Comparison of ENCODE assay signal across 19 cellular contexts in the genomic region with DNA sequence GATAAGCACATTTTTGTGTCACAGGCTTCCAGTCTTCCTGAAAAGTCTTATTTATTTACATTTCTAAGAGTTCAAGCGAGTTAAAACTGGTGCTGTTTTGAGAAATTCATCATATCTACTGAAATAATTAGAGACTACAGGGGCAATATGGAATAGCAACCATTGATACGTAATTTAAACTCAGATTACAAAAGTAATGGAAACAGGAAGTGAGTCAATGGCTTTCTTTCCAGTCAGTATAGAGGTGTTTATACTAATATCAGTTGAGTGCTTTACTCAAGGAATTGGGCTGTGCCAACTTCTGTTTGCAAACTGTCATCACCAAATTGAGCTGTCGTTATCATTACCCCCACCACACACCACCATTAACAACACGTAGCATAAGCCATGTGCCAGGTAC.
DNase-seq lines count a peak whose midpoint lies in the region; FAIRE-seq and TF ChIP-seq lines count a peak whose summit lies in the region.
"Had no signal": no experiment of that assay in that cellular context is flagged by ENCODE, and none has a peak within 500 bp of the region (broad histone marks: within the 10 kb centered on the region; RNA-seq: fewer than 3 reads in every experiment).

No MANE protein-coding gene starts in this region.

- H3K36me3 Mint-ChIP-seq in activated CD4-positive, alpha-beta T cell treated with anti-CD3 and anti-CD28 coated beads, Interleukin-2, amount 10 ng/mL, durations not matched to agents 24 days and 14 days (ENCODE audit: low read depth): no peaks in the 10 kb centered on the region
- H3K36me3 Mint-ChIP-seq: memory B cell had no signal

- no peak overlapping the region for H3K27ac Mint-ChIP-seq in activated CD4-positive, alpha-beta T cell treated with anti-CD3 and anti-CD28 coated beads, Interleukin-2, amount 10 ng/mL, durations not matched to agents 24 days and 14 days
- H3K27ac Mint-ChIP-seq: memory B cell had no signal

- POLR2A ChIA-PET in endothelial cell of umbilical vein (lab: Charles Lee): no interaction called here

- H3K9me3 Mint-ChIP-seq in activated CD4-positive, alpha-beta T cell treated with anti-CD3 and anti-CD28 coated beads, Interleukin-2, amount 10 ng/mL, durations not matched to agents 24 days and 14 days: no peaks in the 10 kb centered on the region
- H3K9me3 Mint-ChIP-seq: central memory CD8-positive, alpha-beta T cell; memory B cell had no signal

- H3K27ac ChIP-seq in endothelial cell of umbilical vein (ENCODE audit: insufficient read depth, low read depth, low read length) (peak overlapping the region; percentile 55), smooth muscle cell (ENCODE audit: low read depth) (peak overlapping the region; percentile 86)
- H3K27ac ChIP-seq: esophagus muscularis mucosa, parathyroid adenoma had no signal

- H4K20me1 ChIP-seq in endothelial cell of umbilical vein (replicated peaks; ENCODE audit: control insufficient read depth, extremely low read depth, insufficient read depth, low read length) (no peaks in the 10 kb centered on the region), smooth muscle cell (ENCODE audit: low read depth) (no peaks in the 10 kb centered on the region)

- 36% methylated on average over 4 of the region's 4 CpGs for WGBS in smooth muscle cell (ENCODE audit: low lambda C conversion rate)

- no peaks in the 10 kb centered on the region for H3K4me1 Mint-ChIP-seq in activated CD4-positive, alpha-beta T cell treated with anti-CD3 and anti-CD28 coated beads, Interleukin-2, amount 10 ng/mL, durations not matched to agents 24 days and 14 days
- H3K4me1 Mint-ChIP-seq: central memory CD8-positive, alpha-beta T cell; memory B cell had no signal

- no peak for FAIRE-seq in endothelial cell of umbilical vein (lab: Jason Lieb, UNC)
- FAIRE-seq: GM12891, H1, HTR-8/SVneo had no signal

- intact Hi-C loops in activated CD4-positive, alpha-beta T cell treated with anti-CD3 and anti-CD28 coated beads, Interleukin-2, amount 10 ng/mL, durations not matched to agents 24 days and 14 days (cut with micrococcal nuclease): no loop called here
- intact Hi-C loops in endothelial cell of umbilical vein (cut with micrococcal nuclease) (loop anchor here (2.0 to 5.0 kb wide), 3 partner anchors 53 to 245 kb away; partner anchors contain the start of gene COL25A1), posterior vena cava (cut with DNase I) (no loop called here), posterior cingulate gyrus (cut with DNase I) (no loop called here)

- H3K9ac ChIP-seq in endothelial cell of umbilical vein (replicated peaks; ENCODE audit: extremely low read depth, insufficient read depth, low read length) (no peak overlapping the region), smooth muscle cell (ENCODE audit: low read depth) (peak overlapping the region; percentile 45)
- H3K9ac ChIP-seq: parathyroid adenoma had no signal

- dilution Hi-C loops in endothelial cell of umbilical vein (cut with MboI; ENCODE audit: extremely low pct_ligation_motif_present, low sequenced_read_pairs): no loop called here

- H3K9me3 ChIP-seq in endothelial cell of umbilical vein (replicated peaks; ENCODE audit: control insufficient read depth, insufficient read depth, low read length) (no peaks in the 10 kb centered on the region), smooth muscle cell (replicated peaks; ENCODE audit: low read depth) (no peaks in the 10 kb centered on the region)
- H3K9me3 ChIP-seq: esophagus muscularis mucosa had no signal

- TF ChIP-seq CTCF in endothelial cell of umbilical vein (IDR thresholded peaks at IDR 0.05; ENCODE audit: extremely low read depth in 1 of 2, insufficient read depth in 1 of 2, low read depth in 1 of 2, low read length in 2 of 2): no peak
- no peak for TF ChIP-seq CTCF in smooth muscle cell (IDR thresholded peaks at IDR 0.05; ENCODE audit: borderline replicate concordance, insufficient read depth, poor library complexity, severe bottlenecking)

- TF ChIP-seq POLR2A in endothelial cell of umbilical vein (IDR thresholded peaks at IDR 0.05; ENCODE audit: low read depth, low read length): no peak

- H3K36me3 ChIP-seq in endothelial cell of umbilical vein (ENCODE audit: control insufficient read depth in 2 of 2, extremely low read depth in 1 of 2, insufficient read depth in 2 of 2, low read length in 2 of 2) (no peaks in the 10 kb centered on the region), smooth muscle cell (ENCODE audit: low read depth) (no peaks in the 10 kb centered on the region)
- H3K36me3 ChIP-seq: esophagus muscularis mucosa had no signal

- H3K79me2 ChIP-seq in endothelial cell of umbilical vein (ENCODE audit: control insufficient read depth, insufficient read depth, low read length): no peaks in the 10 kb centered on the region
- H3K79me2 ChIP-seq in smooth muscle cell (ENCODE audit: low read depth): no peaks in the 10 kb centered on the region
- H3K79me2 ChIP-seq: parathyroid adenoma had no signal

- H3K4me2 ChIP-seq in endothelial cell of umbilical vein (ENCODE audit: insufficient read depth, low read length) (peak overlapping the region; percentile 64), smooth muscle cell (peak overlapping the region; percentile 70)

- H3K4me3 ChIP-seq in endothelial cell of umbilical vein (replicated peaks in 1 of 3; ENCODE audit: insufficient read depth in 1 of 3, low read depth in 1 of 3, low read length in 3 of 3) (no peak overlapping the region), smooth muscle cell (no peak overlapping the region)
- H3K4me3 ChIP-seq: esophagus muscularis mucosa had no signal

- H3K27me3 ChIP-seq in endothelial cell of umbilical vein (ENCODE audit: control insufficient read depth in 2 of 2, insufficient read depth in 2 of 2, low read length in 2 of 2) (no peaks in the 10 kb centered on the region), smooth muscle cell (ENCODE audit: low read depth) (no peaks in the 10 kb centered on the region)
- H3K27me3 ChIP-seq: esophagus muscularis mucosa had no signal

- H3K4me3 Mint-ChIP-seq in activated CD4-positive, alpha-beta T cell treated with anti-CD3 and anti-CD28 coated beads, Interleukin-2, amount 10 ng/mL, durations not matched to agents 24 days and 14 days: no peak overlapping the region
- H3K4me3 Mint-ChIP-seq: central memory CD8-positive, alpha-beta T cell; memory B cell had no signal

- no peak overlapping the region for H2AFZ ChIP-seq in endothelial cell of umbilical vein (ENCODE audit: low read depth, low read length)
- no peak overlapping the region for H2AFZ ChIP-seq in smooth muscle cell (ENCODE audit: low read depth)
- H2AFZ ChIP-seq: parathyroid adenoma had no signal

- CTCF ChIA-PET in endothelial cell of umbilical vein (lab: Charles Lee): interaction anchor here (0.6 to 1.5 kb wide), 7 partner anchors 10 to 219 kb away, joined by 3 to 5 read pairs (median 3); no protein-coding TSS in a partner anchor

- H3F3A ChIP-seq in smooth muscle cell (ENCODE audit: low read depth): no peaks in the 10 kb centered on the region

- no peaks in the 10 kb centered on the region for H3K9me1 ChIP-seq in endothelial cell of umbilical vein (replicated peaks; ENCODE audit: control insufficient read depth, extremely low read depth, insufficient read depth, low read length)

- H3K4me1 ChIP-seq in endothelial cell of umbilical vein (ENCODE audit: control insufficient read depth, extremely low read depth, insufficient read depth, low read length) (peaks cover 18% of the 10 kb centered on the region), smooth muscle cell (ENCODE audit: low read depth) (no peaks in the 10 kb centered on the region)
- H3K4me1 ChIP-seq: parathyroid adenoma had no signal

- BruUV-seq in endothelial cell of umbilical vein (replicated peaks; lab: Mats Ljungman, UMichigan): no TSS peak

- H3K27me3 Mint-ChIP-seq in activated CD4-positive, alpha-beta T cell treated with anti-CD3 and anti-CD28 coated beads, Interleukin-2, amount 10 ng/mL, durations not matched to agents 24 days and 14 days: no peaks in the 10 kb centered on the region
- H3K27me3 Mint-ChIP-seq: central memory CD8-positive, alpha-beta T cell; memory B cell had no signal

- peak; percentile 38 for DNase-seq in activated CD4-positive, alpha-beta T cell treated with anti-CD3 and anti-CD28 coated beads, Interleukin-2, amount 10 ng/mL, durations not matched to agents 24 days and 14 days
- DNase-seq in activated CD4-positive, alpha-beta T cell treated with anti-CD3 and anti-CD28 coated beads for 48 hours: no peak
- DNase-seq in NOMO-1 treated with dmso at 0.1 percent for 144 hours (lab: John Stamatoyannopoulos, UW; ENCODE audit: unreplicated experiment) (peak; percentile 34), endothelial cell of umbilical vein (ENCODE audit: low read depth, low spot score) (peak; percentile 78), smooth muscle cell (lab: John Stamatoyannopoulos, UW; ENCODE audit: unreplicated experiment) (no peak), posterior vena cava (ENCODE audit: low spot score) (no peak), ureter (ENCODE audit: low spot score) (no peak), posterior cingulate gyrus (no peak)
- DNase-seq: activated naive CD4-positive, alpha-beta T cell treated with Interleukin-2 at 50 U/mL for 16 hours; DMS79; stimulated activated CD4-positive, alpha-beta T cell treated with anti-CD3 and anti-CD28 coated beads, Interleukin-1b, Interleukin-23, amount 100 ng/mL, for 48 hours; T-helper 2 cell had no signal

TF ChIP-seq in endothelial cell of umbilical vein, 7 proteins besides CTCF, POLR2A, EP300 and RAD21:
- TF ChIP-seq FOS (IDR thresholded peaks at IDR 0.05; ENCODE audit: borderline replicate concordance, insufficient read depth, low read length) (peak; percentile 20), JUN (IDR thresholded peaks at IDR 0.05; ENCODE audit: borderline replicate concordance, insufficient read depth, insufficient read length, low read depth) (peak; percentile 61), EZH2 (IDR thresholded peaks at IDR 0.05; ENCODE audit: borderline replicate concordance, low read depth, low read length, severe bottlenecking) (no peak), POLR2AphosphoS5 (IDR thresholded peaks at IDR 0.05; ENCODE audit: insufficient read depth, low read depth, low read length) (no peak), GATA2 (IDR thresholded peaks at IDR 0.05; ENCODE audit: insufficient read depth, insufficient read length, low read depth, low read length) (no peak), MYC (IDR thresholded peaks at IDR 0.05; ENCODE audit: low read depth, low read length) (no peak)
- TF ChIP-seq, protein P1, sequence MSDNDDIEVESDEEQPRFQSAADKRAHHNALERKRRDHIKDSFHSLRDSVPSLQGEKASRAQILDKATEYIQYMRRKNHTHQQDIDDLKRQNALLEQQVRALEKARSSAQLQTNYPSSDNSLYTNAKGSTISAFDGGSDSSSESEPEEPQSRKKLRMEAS (IDR thresholded peaks at IDR 0.05; ENCODE audit: insufficient read depth, insufficient read length): no peak

Comparison
In these comparisons a context has a peak if more than half of its experiments do, and no peak if none do; other contexts are left out.
1. DNase-seq: peak in activated CD4-positive, alpha-beta T cell treated with anti-CD3 and anti-CD28 coated beads, Interleukin-2, amount 10 ng/mL, durations not matched to agents 24 days and 14 days (single experiment), NOMO-1 treated with dmso at 0.1 percent for 144 hours (single experiment) and endothelial cell of umbilical vein (single experiment); none in activated CD4-positive, alpha-beta T cell treated with anti-CD3 and anti-CD28 coated beads for 48 hours (single experiment), smooth muscle cell (single experiment), posterior vena cava (single experiment), ureter (single experiment) and posterior cingulate gyrus (0 of 10).